Comparison of ENCODE assay signal across 8 cellular contexts in the genomic region with DNA sequence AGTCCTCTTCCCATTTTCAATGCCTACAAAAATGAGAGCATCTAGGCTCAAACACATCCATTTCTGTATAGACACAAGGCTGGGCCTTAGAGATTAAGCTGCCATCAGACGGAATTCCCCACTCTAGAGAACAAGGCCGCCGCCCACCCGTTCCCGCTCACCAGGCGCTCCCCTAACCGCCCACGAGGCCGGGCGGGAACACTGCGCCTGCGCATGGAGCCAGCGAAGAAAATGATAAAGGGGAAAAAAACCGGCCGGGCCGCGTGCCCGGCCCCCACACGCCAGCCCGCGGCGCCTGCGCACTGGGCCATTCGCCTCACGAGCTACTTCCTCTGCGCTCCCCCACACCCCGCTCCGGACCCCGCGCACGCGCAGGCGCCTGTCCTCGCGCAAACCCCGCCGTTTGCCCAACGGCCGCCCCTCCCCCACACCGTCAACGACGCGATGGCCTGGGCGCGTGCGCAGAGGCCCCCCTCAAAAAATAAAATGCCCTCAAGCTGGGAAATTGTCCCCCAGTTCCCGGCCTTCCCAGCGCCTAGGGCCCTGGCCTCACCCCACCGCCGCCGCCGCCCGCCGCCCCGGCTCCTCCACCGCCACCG. TPM values are rescaled to one million over a fixed set of nuclear protein-coding genes. Genes with fewer than 3 reads are reported as not detected.
A peak's percentile ranks its signal among the peaks of the same experiment; 100 is the strongest.
DNase-seq lines count a peak whose midpoint lies in the region; ATAC-seq and TF ChIP-seq lines count a peak whose summit lies in the region.

No MANE protein-coding gene starts in this region.

- in situ Hi-C loops in Panc1 (cut with HindIII; ENCODE audit: low pct_unique_long_range_greater_than_20kb, low sequenced_read_pairs): loop anchor here (10.0 kb wide), 1 partner anchor 86 kb away; a partner anchor contains a TSS

- POLR2A ChIA-PET in Panc1 (lab: Charles Lee): interaction anchor here (0.5 to 1.5 kb wide), 27 partner anchors 9 to 947 kb away, joined by 3 to 30 read pairs (median 4); a partner anchor contains a TSS

- no peak overlapping the region for H2AFZ ChIP-seq in Karpas-422 (ENCODE audit: low read length)

- no peaks in the 10 kb centered on the region for H3K27me3 ChIP-seq in Karpas-422 (ENCODE audit: low read length)
- no peaks in the 10 kb centered on the region for H3K27me3 ChIP-seq in Panc1 (ENCODE audit: control insufficient read depth, insufficient read depth, low read length)
- no peaks in the 10 kb centered on the region for H3K27me3 ChIP-seq in muscle layer of colon (ENCODE audit: control insufficient read depth in 1 of 2, insufficient read depth in 2 of 2, low read length in 2 of 2)

- peaks cover 38 to 46% of the 10 kb centered on the region in 2 donors for H3K36me3 Mint-ChIP-seq in CD14-positive monocyte

- H3K27ac Mint-ChIP-seq in CD14-positive monocyte: peak overlapping the region; percentile 91 to 99 (median 98)

- CTCF ChIA-PET in Panc1 (lab: Charles Lee): interaction anchor here (0.5 to 1.0 kb wide), 9 partner anchors 9 to 331 kb away, joined by 3 to 7 read pairs (median 4); a partner anchor contains a TSS

- intact Hi-C loops in CD14-positive monocyte (cut with micrococcal nuclease): loop anchor here in 1 of 2 donors (2.0 kb wide), 1 partner anchor 16 kb away; no protein-coding TSS in a partner anchor
- intact Hi-C loops in Panc1 (cut with micrococcal nuclease; ENCODE audit: unreplicated experiment): loop anchor here (1.0 kb wide), 1 partner anchor 81 kb away; a partner anchor contains a TSS

- no TSS peak for BruUV-seq in Panc1 (replicated peaks; lab: Mats Ljungman, UMichigan)

- H3K9me2 ChIP-seq in Karpas-422 (replicated peaks; ENCODE audit: insufficient read depth, low read length): no peaks in the 10 kb centered on the region

- peak overlapping the region; percentile 89 for H3K27ac ChIP-seq in Karpas-422 (ENCODE audit: low read length)
- peak overlapping the region; percentile 99 for H3K27ac ChIP-seq in Panc1 (ENCODE audit: low read length)
- H3K27ac ChIP-seq in muscle layer of colon (ENCODE audit: low read depth, low read length): peak overlapping the region; percentile 99

- peaks cover 0 to 4% (median 1%) of the 10 kb centered on the region in 3 donors for H3K27me3 Mint-ChIP-seq in CD14-positive monocyte (ENCODE audit: low read depth in 3 of 3)

- H3K79me2 ChIP-seq in Karpas-422 (ENCODE audit: low read length): peaks cover 44% of the 10 kb centered on the region

- ATAC-seq in GM21515 (IDR thresholded peaks at IDR 0.05; ENCODE audit: unreplicated experiment): peak; percentile 22
- ATAC-seq in Panc1: peak; percentile 39
- peak; percentile 58 for ATAC-seq in esophagus mucosa

- H3K4me3 Mint-ChIP-seq in CD14-positive monocyte: peak overlapping the region; percentile 77 to 93

- H3K4me3 ChIP-seq in Karpas-422 (ENCODE audit: low read length) (peak overlapping the region; percentile 86), Panc1 (ENCODE audit: low read depth in 2 of 2, low read length in 2 of 2) (peak overlapping the region; percentile 57 to 68), muscle layer of colon (ENCODE audit: low read depth in 1 of 2, low read length in 2 of 2) (peak overlapping the region; percentile 87 to 94)

- peaks cover 29% of the 10 kb centered on the region for H3K4me1 Mint-ChIP-seq in CD14-positive monocyte

- H3K4me2 ChIP-seq in Karpas-422 (ENCODE audit: low read depth, low read length, poor library complexity, severe bottlenecking): peak overlapping the region; percentile 99

- H3K4me1 ChIP-seq in Karpas-422 (ENCODE audit: low read length): peaks cover 34% of the 10 kb centered on the region
- H3K4me1 ChIP-seq in Panc1 (ENCODE audit: control insufficient read depth, insufficient read depth, low read length): peaks cover 54% of the 10 kb centered on the region
- H3K4me1 ChIP-seq in muscle layer of colon (ENCODE audit: insufficient read depth, low read length): peaks cover 37% of the 10 kb centered on the region

- H3K9me3 ChIP-seq in Karpas-422 (ENCODE audit: low read length) (no peaks in the 10 kb centered on the region), Panc1 (ENCODE audit: control insufficient read depth, insufficient read depth, low read depth, low read length) (no peaks in the 10 kb centered on the region), muscle layer of colon (ENCODE audit: low read length) (no peaks in the 10 kb centered on the region)

- TF ChIP-seq CTCF in CD14-positive monocyte (IDR thresholded peaks at IDR 0.05) (no peak), Panc1 (IDR thresholded peaks at IDR 0.05) (no peak)

- H3K9ac ChIP-seq in Karpas-422 (ENCODE audit: low read length) (peak overlapping the region; percentile 100), muscle layer of colon (ENCODE audit: low read length) (peak overlapping the region; percentile 84)

- DNase-seq in CD14-positive monocyte (ENCODE audit: low spot score): peak; percentile 97
- DNase-seq in Karpas-422: peak; percentile 99
- peak; percentile 99 for DNase-seq in Panc1 (ENCODE audit: low read depth, low spot score)
- DNase-seq in activated T-cell treated with anti-CD3 and anti-CD28 coated beads, Interleukin-2, amount 50 U/mL, for 48 hours: peak; percentile 99
- peak; percentile 99 for DNase-seq in stimulated activated CD8-positive, alpha-beta memory T cell treated with anti-CD3 and anti-CD28 coated beads, Interleukin-4, amount 100 ng/mL, for 48 hours

- peaks cover 39% of the 10 kb centered on the region for H3K36me3 ChIP-seq in Karpas-422 (ENCODE audit: insufficient read depth, low read length)
- H3K36me3 ChIP-seq in Panc1 (ENCODE audit: control insufficient read depth, insufficient read depth, low read length): peaks cover 37% of the 10 kb centered on the region
- peaks cover 46% of the 10 kb centered on the region for H3K36me3 ChIP-seq in muscle layer of colon (ENCODE audit: insufficient read depth, low read length)

- no peaks in the 10 kb centered on the region for H3K9me3 Mint-ChIP-seq in CD14-positive monocyte

- H4K20me1 ChIP-seq in Karpas-422 (ENCODE audit: insufficient read depth, low read depth, low read length): peaks cover 22% of the 10 kb centered on the region

RNA-seq across cellular contexts. Expression of a gene that starts 0.5 kb away (rescaled TPM):
- polyA plus RNA-seq in CD14-positive monocyte: 10 to 100 TPM; 51.9 to 58.7 TPM
- total RNA-seq in Karpas-422 (2014; rRNA removed; shearing (Covaris generic); ENCODE audit: low replicate concordance): 212 and 217 TPM in 2 replicates
- total RNA-seq in Panc1 (2021; ENCODE audit: unreplicated experiment): 749 TPM
- polyA plus RNA-seq in Panc1 (2012; ENCODE audit: insufficient read length): 460 TPM
- total RNA-seq in esophagus mucosa: 236 TPM

RNA-seq across cellular contexts. Expression of a gene that starts 17.7 kb away (rescaled TPM):
- 100 to 1,000 TPM; 173 to 187 TPM for polyA plus RNA-seq in CD14-positive monocyte
- total RNA-seq in Karpas-422 (2014; rRNA removed; shearing (Covaris generic); ENCODE audit: low replicate concordance): 150 and 162 TPM in 2 replicates
- total RNA-seq in Panc1 (2021; ENCODE audit: unreplicated experiment) (945 TPM), esophagus mucosa (182 TPM)
- polyA plus RNA-seq in Panc1 (2012; ENCODE audit: insufficient read length): 2,203 TPM

RNA-seq across cellular contexts. Expression of a gene that starts 28.8 kb away (rescaled TPM):
- 1 to 10 TPM; 4.1 to 7.2 TPM for polyA plus RNA-seq in CD14-positive monocyte
- 69.3 and 77.5 TPM in 2 replicates for total RNA-seq in Karpas-422 (2014; rRNA removed; shearing (Covaris generic); ENCODE audit: low replicate concordance)
- total RNA-seq in Panc1 (2021; ENCODE audit: unreplicated experiment): 1.3 TPM
- 1.6 TPM for polyA plus RNA-seq in Panc1 (2012; ENCODE audit: insufficient read length)
- total RNA-seq in esophagus mucosa: 7.6 TPM

RNA-seq across cellular contexts. Expression of a gene that starts 36.5 kb away (rescaled TPM):
- not detected for polyA plus RNA-seq in CD14-positive monocyte
- total RNA-seq in Karpas-422 (2014; rRNA removed; shearing (Covaris generic); ENCODE audit: low replicate concordance): 0.52 and 1.4 TPM in 2 replicates
- total RNA-seq in Panc1 (2021; ENCODE audit: unreplicated experiment) (3.9 TPM), esophagus mucosa (0.40 TPM)
- polyA plus RNA-seq in Panc1 (2012; ENCODE audit: insufficient read length): 7.6 TPM

RNA-seq across cellular contexts. Expression of a gene that starts 50.2 kb away (rescaled TPM):
- polyA plus RNA-seq in CD14-positive monocyte: 10 to 100 TPM; 57.5 to 64.3 TPM
- total RNA-seq in Karpas-422 (2014; rRNA removed; shearing (Covaris generic); ENCODE audit: low replicate concordance): 19.5 and 24.7 TPM in 2 replicates
- 162 TPM for total RNA-seq in Panc1 (2021; ENCODE audit: unreplicated experiment)
- 240 TPM for polyA plus RNA-seq in Panc1 (2012; ENCODE audit: insufficient read length)
- total RNA-seq in esophagus mucosa: 40.3 TPM

Comparison
In these comparisons a context has a peak if more than half of its experiments do, and no peak if none do; other contexts are left out.
1. Peak in every context shown above with its lines: DNase-seq, ATAC-seq, H3K4me3 ChIP-seq and H3K27ac ChIP-seq.